In genomic region chr12:68358532-68359485, GRCh38 we compare ENCODE assay signal across 8 cellular contexts. TPM values are rescaled to one million over a fixed set of nuclear protein-coding genes. Genes with fewer than 3 reads are reported as not detected.
DNase-seq lines count a peak whose midpoint lies in the region; FAIRE-seq and TF ChIP-seq lines count a peak whose summit lies in the region.

No MANE protein-coding gene starts in this region.

- no peak for FAIRE-seq in small intestine (lab: Jason Lieb, UNC)

- H3K4me3 ChIP-seq in astrocyte of the spinal cord (ENCODE audit: low read depth, low read length) = no peak overlapping the region
- H3K4me3 ChIP-seq in iPS-15b (ENCODE audit: low read depth, low read length) = peak overlapping the region; percentile 40
- no peak overlapping the region for H3K4me3 ChIP-seq in small intestine (ENCODE audit: low read depth in 1 of 2, low read length in 2 of 2)

- peaks cover 12% of the 10 kb centered on the region for H3K4me1 ChIP-seq in iPS-15b (ENCODE audit: control insufficient read depth, insufficient read depth, low read length)
- H3K4me1 ChIP-seq in small intestine (ENCODE audit: control insufficient read depth in 2 of 2, insufficient read depth in 1 of 2, low read depth in 1 of 2, low read length in 1 of 2) = no peaks in the 10 kb centered on the region

- peak overlapping the region; percentile 57 for H3K9ac ChIP-seq in iPS-15b (ENCODE audit: low read depth, low read length)

- H3K9me3 ChIP-seq in iPS-15b (ENCODE audit: control insufficient read depth, insufficient read depth, low read length) (no peaks in the 10 kb centered on the region), small intestine (ENCODE audit: control insufficient read depth, low read depth) (no peaks in the 10 kb centered on the region)

- DNase-seq in NCI-H1417 (lab: John Stamatoyannopoulos, UW) = peak in 2 of 3 experiments; percentile 37 to 87
- no peak for DNase-seq in NCI-H1417 treated with DMSO at 0.1 percent for 48 hours (lab: John Stamatoyannopoulos, UW)
- DNase-seq in H4 (ENCODE audit: low spot score) = peak; percentile 70
- peak; percentile 86 for DNase-seq in KBM-7
- peak; percentile 58 for DNase-seq in SW480 (ENCODE audit: low spot score)
- DNase-seq in astrocyte of the spinal cord (ENCODE audit: low read depth, low spot score) = peak; percentile 84
- peak; percentile 74 for DNase-seq in small intestine

- no peaks in the 10 kb centered on the region for H3K36me3 ChIP-seq in iPS-15b (ENCODE audit: control insufficient read depth, insufficient read depth, low read length)
- H3K36me3 ChIP-seq in small intestine (ENCODE audit: control insufficient read depth in 2 of 2, insufficient read depth in 2 of 2, low read length in 2 of 2) = no peaks in the 10 kb centered on the region

- H3K27ac ChIP-seq in small intestine (ENCODE audit: low read depth in 1 of 2, low read length in 1 of 2) = peak overlapping the region in 1 of 2 donors; percentile 52

- H3K27me3 ChIP-seq in iPS-15b (ENCODE audit: control insufficient read depth, insufficient read depth, low read length) = peaks cover 13% of the 10 kb centered on the region
- no peaks in the 10 kb centered on the region for H3K27me3 ChIP-seq in small intestine (ENCODE audit: control insufficient read depth in 2 of 2, insufficient read depth in 2 of 2, low read length in 2 of 2)

- WGBS in small intestine, 3 donors = 49 to 59% (median 55%) methylated on average over 10 of the region's 10 CpGs

- TF ChIP-seq CTCF in astrocyte of the spinal cord (IDR thresholded peaks at IDR 0.05; ENCODE audit: low read depth, low read length) = peak; percentile 61

- in situ Hi-C loops in KBM-7 (cut with MboI; ENCODE audit: low pct_unique_long_range_greater_than_20kb, low sequenced_read_pairs) = no loop called here
- in situ Hi-C loops in astrocyte of the spinal cord (cut with HindIII; ENCODE audit: low sequenced_read_pairs) = no loop called here

RNA-seq across cellular contexts. Expression of gene MDM1, which starts 26.6 kb away (rescaled TPM):
- total RNA-seq in H4 (2014; rRNA removed; shearing (Covaris generic)) = 8.4 and 13.4 TPM in 2 replicates
- polyA plus RNA-seq in small intestine = 1 to 10 TPM; 2.9 to 5.6 (median 3.5) TPM
